Comparison of ENCODE assay signal across 8 cellular contexts in the genomic region with DNA sequence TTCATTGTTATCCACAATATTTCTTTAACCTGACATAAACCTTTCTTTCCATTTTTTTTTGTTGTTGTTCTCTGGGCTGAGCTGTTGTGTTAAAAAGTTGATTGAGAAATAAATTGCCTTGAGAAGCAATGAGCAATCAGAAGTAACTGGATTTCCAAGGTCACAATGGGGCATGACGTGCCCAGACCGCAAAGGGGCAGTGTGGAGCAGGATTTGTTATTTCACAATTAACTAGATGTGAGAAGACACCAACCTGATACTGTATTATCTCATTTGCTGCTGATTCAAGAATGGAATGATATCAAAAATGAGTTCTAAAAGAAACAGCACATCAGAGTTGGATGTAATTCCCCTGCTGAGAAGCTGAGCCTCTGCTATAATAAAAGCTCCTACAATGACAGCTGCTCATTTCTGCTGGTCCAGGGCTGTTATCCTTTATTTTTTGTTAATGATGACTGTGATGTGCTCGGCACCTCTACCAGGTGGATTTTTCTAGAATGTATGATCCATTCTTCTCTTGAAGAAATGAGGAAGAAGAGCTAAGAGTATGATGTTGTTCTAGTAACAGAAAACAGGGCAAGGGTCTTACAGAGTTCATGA. TPM values are rescaled to one million over a fixed set of nuclear protein-coding genes. Genes with fewer than 3 reads are reported as not detected.
DNase-seq lines count a peak whose midpoint lies in the region; ATAC-seq, FAIRE-seq and TF ChIP-seq lines count a peak whose summit lies in the region.

No MANE protein-coding gene starts in this region.

- H3K79me1 ChIP-seq in H1 (ENCODE audit: low read depth, low read length) (no peaks in the 10 kb centered on the region), neuronal stem cell (ENCODE audit: low read depth, low read length) (no peaks in the 10 kb centered on the region)

- H3K18ac ChIP-seq in H1 (ENCODE audit: extremely low read depth, low read length): no peak overlapping the region
- no peak overlapping the region for H3K18ac ChIP-seq in neuronal stem cell (ENCODE audit: low read length)

- no peak overlapping the region for H4K5ac ChIP-seq in H1 (ENCODE audit: insufficient read length, low read depth, low read length)

- peak; percentile 97 for FAIRE-seq in H1 (lab: Jason Lieb, UNC)

- no peak overlapping the region for H3K4ac ChIP-seq in H1 (replicated peaks; ENCODE audit: insufficient read length, low read depth, low read length)
- H3K4ac ChIP-seq in neuronal stem cell (ENCODE audit: low read length): no peak overlapping the region

- H2AK5ac ChIP-seq in H1 (ENCODE audit: low read depth, low read length) (no peak overlapping the region), neuronal stem cell (ENCODE audit: low read depth, low read length) (no peak overlapping the region)

- TF ChIP-seq POLR2A in H1 (IDR thresholded peaks at IDR 0.05; ENCODE audit: control extremely low read depth in 1 of 2, low read depth in 2 of 2, low read length in 2 of 2): no peak

- H2BK15ac ChIP-seq in H1 (ENCODE audit: low read length) (no peak overlapping the region), neuronal stem cell (ENCODE audit: low read length) (no peak overlapping the region)

- no peak overlapping the region for H3K56ac ChIP-seq in H1 (replicated peaks; ENCODE audit: insufficient read length, low read depth, low read length)

- POLR2A ChIA-PET in H1 (lab: Charles Lee; ENCODE audit: partially characterized antibody): no interaction called here

- H3K14ac ChIP-seq in H1 (ENCODE audit: insufficient read length) (no peak overlapping the region), neuronal stem cell (ENCODE audit: low read length) (no peak overlapping the region)

- no peaks in the 10 kb centered on the region for H3K36me3 ChIP-seq in H1 (ENCODE audit: control insufficient read depth in 2 of 4, insufficient read depth in 4 of 4, low read length in 3 of 4)
- no peaks in the 10 kb centered on the region for H3K36me3 ChIP-seq in neuronal stem cell (replicated peaks in 1 of 2; ENCODE audit: control insufficient read depth in 2 of 2, insufficient read depth in 2 of 2, low read length in 2 of 2)

- TF ChIP-seq EP300 in H1 (IDR thresholded peaks at IDR 0.05; ENCODE audit: borderline replicate concordance in 1 of 2, low read depth in 2 of 2, low read length in 2 of 2): no peak

- no peak overlapping the region for H3K9ac ChIP-seq in H1 (replicated peaks in 1 of 4; ENCODE audit: extremely low read depth in 1 of 4, low read depth in 3 of 4, low read length in 3 of 4)
- H3K9ac ChIP-seq in neuronal stem cell (ENCODE audit: low read depth, low read length, poor library complexity): no peak overlapping the region

- WGBS in H1 (ENCODE audit: extremely low coverage in 1 of 2, insufficient coverage in 1 of 2, insufficient read length in 1 of 2, insufficient replicate concordance in 2 of 2, low coverage in 1 of 2, low lambda C conversion rate in 2 of 2, missing lambda C conversion rate in 1 of 2), 2 experiments: 34% methylated on average over 3 of the region's 3 CpGs; no CpG with 5 or more reads in 1 of the 2 experiments
- WGBS in neuronal stem cell (ENCODE audit: extremely low coverage in 2 of 2, insufficient read length in 2 of 2, insufficient replicate concordance in 1 of 2), 2 donors: no CpG with 5 or more reads among the region's 3 CpGs

- H3K79me2 ChIP-seq in H1 (ENCODE audit: control insufficient read depth in 1 of 2, insufficient read depth in 2 of 2, low read length in 2 of 2): no peaks in the 10 kb centered on the region

- H2BK12ac ChIP-seq in H1 (ENCODE audit: low read depth, low read length) (no peak overlapping the region), neuronal stem cell (ENCODE audit: low read length) (no peak overlapping the region)

- peaks cover 0 to 7% (median 4%) of the 10 kb centered on the region in 4 experiments; a peak in 5 of 7 replicates for H3K4me1 ChIP-seq in H1 (replicated peaks in 1 of 4; ENCODE audit: control insufficient read depth in 3 of 4, insufficient read depth in 4 of 4, low read length in 3 of 4)
- H3K4me1 ChIP-seq in neuronal stem cell (ENCODE audit: control insufficient read depth in 2 of 2, insufficient read depth in 1 of 2, low read depth in 1 of 2, low read length in 2 of 2): peaks cover 0 to 2% of the 10 kb centered on the region in 2 donors

- H2BK5ac ChIP-seq in H1 (ENCODE audit: low read depth, low read length) (no peak overlapping the region), neuronal stem cell (ENCODE audit: low read length) (no peak overlapping the region)

- H3K4me3 ChIP-seq in GM12864 (ENCODE audit: low read depth, low read length): no peak overlapping the region
- no peak overlapping the region for H3K4me3 ChIP-seq in H1 (ENCODE audit: extremely low read depth in 1 of 4, insufficient read depth in 2 of 4, low read depth in 3 of 4, low read length in 4 of 4)
- H3K4me3 ChIP-seq in neuronal stem cell (ENCODE audit: low read length in 2 of 2): no peak overlapping the region

- no peak overlapping the region for H3K23ac ChIP-seq in H1 (ENCODE audit: insufficient read length)
- H3K23ac ChIP-seq in neuronal stem cell (ENCODE audit: low read depth, low read length, poor library complexity): no peak overlapping the region

- no peak overlapping the region for H2AFZ ChIP-seq in H1 (ENCODE audit: low read length)
- H2AFZ ChIP-seq in neuronal stem cell (ENCODE audit: low read length): no peak overlapping the region

- no peaks in the 10 kb centered on the region for H4K20me1 ChIP-seq in H1 (replicated peaks in 1 of 2; ENCODE audit: control insufficient read depth in 1 of 2, insufficient read depth in 2 of 2, low read length in 2 of 2)

- CTCF ChIA-PET in H1 (lab: Charles Lee; ENCODE audit: partially characterized antibody): interaction anchor here (0.6 to 7.7 kb wide), 26 partner anchors 9 to 523 kb away, joined by 3 to 83 read pairs (median 3); no protein-coding TSS in a partner anchor

- H3K27ac ChIP-seq in H1 (ENCODE audit: low read depth, low read length): no peak overlapping the region
- H3K27ac ChIP-seq in neuronal stem cell (replicated peaks; ENCODE audit: low read length): no peak overlapping the region

- H3K27me3 ChIP-seq in H1 (replicated peaks in 1 of 4; ENCODE audit: control insufficient read depth in 3 of 4, extremely low read depth in 1 of 4, insufficient read depth in 3 of 4, low read length in 3 of 4) (no peaks in the 10 kb centered on the region), neuronal stem cell (ENCODE audit: control insufficient read depth in 3 of 3, insufficient read depth in 3 of 3, low read depth in 1 of 3, low read length in 3 of 3) (no peaks in the 10 kb centered on the region)

- H2BK20ac ChIP-seq in H1 (ENCODE audit: low read length): no peak overlapping the region

- H3K4me2 ChIP-seq in H1 (ENCODE audit: insufficient read depth in 1 of 2, low read depth in 2 of 2, low read length in 2 of 2) (no peak overlapping the region), neuronal stem cell (ENCODE audit: insufficient read depth, low read length, poor library complexity, severe bottlenecking) (no peak overlapping the region)

- ATAC-seq in GM19452 (IDR thresholded peaks at IDR 0.05; ENCODE audit: unreplicated experiment): no peak

- H4K8ac ChIP-seq in H1 (ENCODE audit: extremely low read depth, insufficient read depth, low read length) (no peak overlapping the region), neuronal stem cell (ENCODE audit: low read depth, low read length) (no peak overlapping the region)

- TF ChIP-seq CTCF in AG09319 (IDR thresholded peaks at IDR 0.05; ENCODE audit: low read depth, low read length) (peak; percentile 62), GM12864 (IDR thresholded peaks at IDR 0.05; ENCODE audit: low read depth, low read length, missing control alignments) (peak; percentile 62), H1 (IDR thresholded peaks at IDR 0.05; ENCODE audit: control extremely low read depth in 1 of 3, insufficient read depth in 1 of 3, low read depth in 1 of 3, low read length in 3 of 3) (peak; percentile 69 to 83 (median 81))

- H4K91ac ChIP-seq in H1 (replicated peaks; ENCODE audit: insufficient read length, low read length) (no peak overlapping the region), neuronal stem cell (ENCODE audit: low read depth, low read length, poor library complexity) (no peak overlapping the region)

- no peak overlapping the region for H2BK120ac ChIP-seq in H1 (replicated peaks; ENCODE audit: low read depth, low read length)
- H2BK120ac ChIP-seq in neuronal stem cell (ENCODE audit: low read depth, low read length): no peak overlapping the region

- DNase-seq in AG09319 (ENCODE audit: extremely low read depth, low read depth) (no peak), GM12864 (ENCODE audit: low read depth) (peak; percentile 10), NCI-H460 (ENCODE audit: extremely low read depth, low read depth) (peak; percentile 30), H1 (ENCODE audit: low read depth in 1 of 2, low spot score in 2 of 2) (peak in 1 of 2 experiments; percentile 66), neuronal stem cell (ENCODE audit: low spot score) (peak; percentile 9), NCI-H1436 treated with DMSO at 0.1 percent for 48 hours (lab: John Stamatoyannopoulos, UW) (no peak)
- no peak for DNase-seq in NK-92 treated with Interleukin-12 subunit alpha and Interleukin-12 subunit beta, amount 100 ng/mL, for 24 hours (lab: John Stamatoyannopoulos, UW)

- H3K23me2 ChIP-seq in H1 (ENCODE audit: low read depth, low read length): no peaks in the 10 kb centered on the region; the same call in 1 of the 2 replicates

- peak; percentile 53 to 75 for TF ChIP-seq RAD21 in H1 (IDR thresholded peaks at IDR 0.05 in 1 of 2, conservative IDR thresholded peaks at IDR 0.05 in 1 of 2; ENCODE audit: low read depth in 2 of 2, low read length in 2 of 2)

- no peaks in the 10 kb centered on the region for H3K9me3 ChIP-seq in H1 (ENCODE audit: insufficient read depth in 2 of 2, low read depth in 1 of 2, low read length in 1 of 2)
- peaks cover 0 to 2% of the 10 kb centered on the region in 2 donors for H3K9me3 ChIP-seq in neuronal stem cell (replicated peaks in 1 of 2; ENCODE audit: control insufficient read depth in 2 of 2, insufficient read depth in 1 of 2, low read depth in 1 of 2, low read length in 2 of 2)

TF ChIP-seq in H1, 55 proteins besides CTCF, POLR2A, EP300 and RAD21 (continues in another document):
- TF ChIP-seq KDM1A (IDR thresholded peaks at IDR 0.05; ENCODE audit: borderline replicate concordance, low read length) (no peak), CREB1 (IDR thresholded peaks at IDR 0.05) (peak; percentile 73)

RNA-seq across cellular contexts. Expression of a gene that starts 28.1 kb away (rescaled TPM):
- total RNA-seq in NCI-H460 (2014; rRNA removed; shearing (Covaris generic)): 0.54 and 0.55 TPM in 2 replicates
- 0.10 and 0.11 TPM in 2 replicates for polyA plus RNA-seq in NCI-H460 (2014; cell fraction: nucleus; rRNA removed)
- total RNA-seq in H1 (2021; fragmentation: NEBNext Ultra II Directional; extraction: Animal tissue kit (Norgen Biotek cat#: 25700)): 1.9 and 3.8 TPM in 2 replicates
- 0.82 TPM in 2 replicates for polyA plus RNA-seq in H1 (2011; rRNA removed)
- polyA plus RNA-seq in H1 (2011; cell fraction: cytosol; rRNA removed): 1.2 TPM
- polyA plus RNA-seq in H1 (2011; cell fraction: nucleus; rRNA removed): 1.9 TPM
- 2.8 to 4.3 TPM (median 3.3 TPM) in 4 replicates for polyA plus RNA-seq in H1 (2012, experiment 1 of 2)
- 1.4 TPM for polyA plus RNA-seq in H1 (2012, experiment 2 of 2)
- 1.3 TPM for polyA plus RNA-seq in H1 (2013, experiment 1 of 2)
- 0.85 TPM for polyA plus RNA-seq in H1 (2013, experiment 2 of 2)
- polyA minus RNA-seq in H1 (2011; rRNA and poly(A)+ RNA removed): 4.4 and 7.1 TPM in 2 replicates
- polyA minus RNA-seq in H1 (2011; cell fraction: cytosol; rRNA and poly(A)+ RNA removed): 0.88 TPM
- 6.2 TPM for polyA minus RNA-seq in H1 (2011; cell fraction: nucleus; rRNA and poly(A)+ RNA removed)
- 0.13 TPM for polyA plus RNA-seq in neuronal stem cell (2013, experiment 1 of 2)
- polyA plus RNA-seq in neuronal stem cell (2013, experiment 2 of 2): 0.07 TPM

Comparison
In these comparisons a context has a peak if more than half of its experiments do, and no peak if none do; other contexts are left out.
1. DNase-seq: peak in GM12864 (single experiment), NCI-H460 (single experiment) and neuronal stem cell (single experiment); none in AG09319 (single experiment), NCI-H1436 treated with DMSO at 0.1 percent for 48 hours (single experiment) and NK-92 treated with Interleukin-12 subunit alpha and Interleukin-12 subunit beta, amount 100 ng/mL, for 24 hours (single experiment).
2. Peak in every context shown above with its lines, with median percentiles within 50 percentile points of each other: CTCF ChIP-seq.